ENCODE assay signal across 19 cellular contexts in genomic region chr6:151015320-151015719, GRCh38.
"Had no signal": no experiment of that assay in that cellular context is flagged by ENCODE, and none has a peak within 500 bp of the region (broad histone marks: within the 10 kb centered on the region; RNA-seq: fewer than 3 reads in every experiment).

No MANE protein-coding gene starts in this region.

- H3K4me1 Mint-ChIP-seq: activated naive CD4-positive, alpha-beta T cell treated with anti-CD3 and anti-CD28 coated beads, Interleukin-2, amount 50 U/mL, for 24 hours; immature natural killer cell had no signal

- DNase-seq: activated CD4-positive, alpha-beta T cell treated with anti-CD3 and anti-CD28 coated beads for 48 hours; activated CD8-positive, alpha-beta T cell treated with anti-CD3 and anti-CD28 coated beads for 36 hours; activated effector memory CD4-positive, alpha-beta T cell treated with anti-CD3 and anti-CD28 coated beads, Interleukin-2, amount 50 U/mL, for 16 hours; activated T-cell treated with anti-CD3 and anti-CD28 coated beads, Interleukin-2, amount 50 U/mL, for 4 hours; adrenal gland; cortex of kidney; effector CD4-positive, alpha-beta T cell; esophagus squamous epithelium; head of caudate nucleus; immature natural killer cell; mesendoderm; spleen; T-helper 17 cell; WERI-Rb-1 had no signal

- H3K9me3 Mint-ChIP-seq: activated CD8-positive, alpha-beta T cell treated with anti-CD3 and anti-CD28 coated beads for 36 hours; activated naive CD4-positive, alpha-beta T cell treated with anti-CD3 and anti-CD28 coated beads, Interleukin-2, amount 50 U/mL, for 24 hours; activated T-cell treated with anti-CD3 and anti-CD28 coated beads, Interleukin-2, amount 50 U/mL, for 4 hours; immature natural killer cell; natural killer cell treated with Interleukin-12 subunit alpha and Interleukin-12 subunit beta and Interleukin-15 and Interleukin-18, amount 100 ng/mL, for 72 hours had no signal

- H3K27ac ChIP-seq: adrenal gland, esophagus squamous epithelium, prostate gland, thoracic aorta, vagina, WERI-Rb-1 had no signal

- H3K4me3 ChIP-seq: adrenal gland, esophagus squamous epithelium, prostate gland, thoracic aorta, vagina had no signal

- H3K4me3 Mint-ChIP-seq: activated CD8-positive, alpha-beta T cell treated with anti-CD3 and anti-CD28 coated beads for 36 hours; activated naive CD4-positive, alpha-beta T cell treated with anti-CD3 and anti-CD28 coated beads, Interleukin-2, amount 50 U/mL, for 24 hours; activated T-cell treated with anti-CD3 and anti-CD28 coated beads, Interleukin-2, amount 50 U/mL, for 4 hours; natural killer cell treated with Interleukin-12 subunit alpha and Interleukin-12 subunit beta and Interleukin-15 and Interleukin-18, amount 100 ng/mL, for 72 hours; T-helper 17 cell had no signal

- H3K27me3 Mint-ChIP-seq: activated CD8-positive, alpha-beta T cell treated with anti-CD3 and anti-CD28 coated beads for 36 hours; activated naive CD4-positive, alpha-beta T cell treated with anti-CD3 and anti-CD28 coated beads, Interleukin-2, amount 50 U/mL, for 24 hours; natural killer cell treated with Interleukin-12 subunit alpha and Interleukin-12 subunit beta and Interleukin-15 and Interleukin-18, amount 100 ng/mL, for 72 hours; T-helper 17 cell had no signal

- H3K27me3 ChIP-seq: adrenal gland, esophagus squamous epithelium, spleen, vagina had no signal

- ATAC-seq: activated CD8-positive, alpha-beta T cell treated with anti-CD3 and anti-CD28 coated beads for 36 hours; activated T-cell treated with anti-CD3 and anti-CD28 coated beads, Interleukin-2, amount 50 U/mL, for 4 hours; natural killer cell treated with Interleukin-12 subunit alpha and Interleukin-12 subunit beta and Interleukin-15 and Interleukin-18, amount 100 ng/mL, for 72 hours; T-helper 17 cell had no signal

- H3K36me3 Mint-ChIP-seq: immature natural killer cell had no signal

- H3K36me3 ChIP-seq: adrenal gland, esophagus squamous epithelium, prostate gland, vagina had no signal

- H3K9me3 ChIP-seq: adrenal gland, esophagus squamous epithelium, prostate gland, spleen, thoracic aorta, vagina had no signal

- H3K4me1 ChIP-seq: prostate gland, vagina had no signal

- H3K27ac Mint-ChIP-seq: activated CD8-positive, alpha-beta T cell treated with anti-CD3 and anti-CD28 coated beads for 36 hours; activated naive CD4-positive, alpha-beta T cell treated with anti-CD3 and anti-CD28 coated beads, Interleukin-2, amount 50 U/mL, for 24 hours; immature natural killer cell; natural killer cell treated with Interleukin-12 subunit alpha and Interleukin-12 subunit beta and Interleukin-15 and Interleukin-18, amount 100 ng/mL, for 72 hours; T-helper 17 cell had no signal
